Comparison of ENCODE assay signal across 12 cellular contexts in genomic region chrX:73127700-73128241, GRCh38. TPM values are rescaled to one million over a fixed set of nuclear protein-coding genes. Genes with fewer than 3 reads are reported as not detected.
DNase-seq lines count a peak whose midpoint lies in the region; ATAC-seq and TF ChIP-seq lines count a peak whose summit lies in the region.
"Had no signal": no experiment of that assay in that cellular context is flagged by ENCODE, and none has a peak within 500 bp of the region (broad histone marks: within the 10 kb centered on the region; RNA-seq: fewer than 3 reads in every experiment).

No MANE protein-coding gene starts in this region.

- intact Hi-C loops in activated CD4-positive, alpha-beta T cell treated with anti-CD3 and anti-CD28 coated beads for 36 hours (cut with DNase I, micrococcal nuclease): no loop called here
- intact Hi-C loops in left ventricle myocardium superior (cut with micrococcal nuclease): no loop called here
- intact Hi-C loops in sigmoid colon (cut with DNase I): no loop called here

- ATAC-seq in activated CD4-positive, alpha-beta T cell treated with anti-CD3 and anti-CD28 coated beads for 36 hours: peak; percentile 78
- ATAC-seq in left ventricle myocardium superior (peak; percentile 26), GM19467 (IDR thresholded peaks at IDR 0.05; ENCODE audit: unreplicated experiment) (no peak)

- no peak for TF ChIP-seq CTCF in sigmoid colon (IDR thresholded peaks at IDR 0.05)
- TF ChIP-seq CTCF in GM10248 (IDR thresholded peaks at IDR 0.05; ENCODE audit: control extremely low read depth, extremely low read depth, low read depth, missing control alignments): no peak

- H3K9me3 ChIP-seq in sigmoid colon: no peaks in the 10 kb centered on the region

- CTCF ChIA-PET in activated CD4-positive, alpha-beta T cell treated with anti-CD3 and anti-CD28 coated beads for 36 hours (lab: Charles Lee): interaction anchor here (0.7 kb wide), 1 partner anchor 1648 kb away, joined by 3 read pairs; no protein-coding TSS in a partner anchor
- CTCF ChIA-PET in GM10248 (lab: Yijun Ruan, JAX): no interaction called here

- peak overlapping the region in 3 of 4 donors; percentile 17 to 39 (median 27) for H3K4me3 ChIP-seq in sigmoid colon

- WGBS in sigmoid colon, 2 donors: 46 to 88% methylated on average over 23 of the region's 23 CpGs

- H3K27me3 ChIP-seq in sigmoid colon: no peaks in the 10 kb centered on the region

- H3K27ac Mint-ChIP-seq in activated CD4-positive, alpha-beta T cell treated with anti-CD3 and anti-CD28 coated beads for 36 hours: no peak overlapping the region
- H3K27ac Mint-ChIP-seq: nephron had no signal

- no peak for TF ChIP-seq POLR2A in sigmoid colon (IDR thresholded peaks at IDR 0.05)

- POLR2A ChIA-PET in activated CD4-positive, alpha-beta T cell treated with anti-CD3 and anti-CD28 coated beads for 36 hours (lab: Charles Lee): no interaction called here
- POLR2A ChIA-PET in GM10248 (lab: Yijun Ruan, JAX): no interaction called here

- no peaks in the 10 kb centered on the region for H3K9me3 Mint-ChIP-seq in activated CD4-positive, alpha-beta T cell treated with anti-CD3 and anti-CD28 coated beads for 36 hours (ENCODE audit: low read depth)

- no peaks in the 10 kb centered on the region for H3K4me1 ChIP-seq in sigmoid colon

- TF ChIP-seq EP300 in sigmoid colon (IDR thresholded peaks at IDR 0.05): no peak

- H3K4me3 Mint-ChIP-seq in activated CD4-positive, alpha-beta T cell treated with anti-CD3 and anti-CD28 coated beads for 36 hours: peak overlapping the region; percentile 39
- H3K4me3 Mint-ChIP-seq: nephron had no signal

- H3K27ac ChIP-seq in sigmoid colon: peak overlapping the region in 1 of 4 donors; percentile 36
- H3K27ac ChIP-seq: KMS-11 had no signal

- peaks cover 12% of the 10 kb centered on the region for H3K27me3 Mint-ChIP-seq in activated CD4-positive, alpha-beta T cell treated with anti-CD3 and anti-CD28 coated beads for 36 hours

- H3K36me3 Mint-ChIP-seq in activated CD4-positive, alpha-beta T cell treated with anti-CD3 and anti-CD28 coated beads for 36 hours (ENCODE audit: low read depth): no peaks in the 10 kb centered on the region

- no peaks in the 10 kb centered on the region for H3K36me3 ChIP-seq in sigmoid colon

- peak; percentile 12 for DNase-seq in activated CD4-positive, alpha-beta T cell treated with anti-CD3 and anti-CD28 coated beads for 36 hours
- DNase-seq in activated CD4-positive, alpha-beta T cell treated with anti-CD3 and anti-CD28 coated beads, Interleukin-2, amount 50 U/mL, for 1 hour: no peak
- DNase-seq in SK-N-DZ (ENCODE audit: low spot score) (peak; percentile 12), left ventricle myocardium superior (no peak), sigmoid colon (no peak), GM10248 (ENCODE audit: extremely low spot score) (no peak), SKM-1 (lab: John Stamatoyannopoulos, UW; ENCODE audit: unreplicated experiment) (no peak)

- no peaks in the 10 kb centered on the region for H3K4me1 Mint-ChIP-seq in activated CD4-positive, alpha-beta T cell treated with anti-CD3 and anti-CD28 coated beads for 36 hours
- H3K4me1 Mint-ChIP-seq: nephron had no signal

RNA-seq across cellular contexts. Expression of gene PABPC1L2A, which starts 48.5 kb away (rescaled TPM):
- total RNA-seq in activated CD4-positive, alpha-beta T cell treated with anti-CD3 and anti-CD28 coated beads for 36 hours: not detected
- polyA plus RNA-seq in SK-N-DZ (2014; cell fraction: cytosol; rRNA removed): not detected in 2 replicates
- not detected in 2 replicates for polyA plus RNA-seq in SK-N-DZ (2014; cell fraction: nucleus; rRNA removed)
- total RNA-seq in left ventricle myocardium superior (not detected), sigmoid colon (not detected)
- not detected for polyA plus RNA-seq in sigmoid colon
- total RNA-seq: fibroblast of lung had no signal
- polyA plus RNA-seq: BJ, fibroblast of lung had no signal

Comparison
In these comparisons a context has a peak if more than half of its experiments do, and no peak if none do; other contexts are left out.
1. DNase-seq: peak in activated CD4-positive, alpha-beta T cell treated with anti-CD3 and anti-CD28 coated beads for 36 hours (single experiment) and SK-N-DZ (single experiment); none in activated CD4-positive, alpha-beta T cell treated with anti-CD3 and anti-CD28 coated beads, Interleukin-2, amount 50 U/mL, for 1 hour (single experiment), left ventricle myocardium superior (single experiment), sigmoid colon (single experiment), GM10248 (single experiment) and SKM-1 (single experiment).